ENCODE assay signal across 8 cellular contexts in the genomic region with DNA sequence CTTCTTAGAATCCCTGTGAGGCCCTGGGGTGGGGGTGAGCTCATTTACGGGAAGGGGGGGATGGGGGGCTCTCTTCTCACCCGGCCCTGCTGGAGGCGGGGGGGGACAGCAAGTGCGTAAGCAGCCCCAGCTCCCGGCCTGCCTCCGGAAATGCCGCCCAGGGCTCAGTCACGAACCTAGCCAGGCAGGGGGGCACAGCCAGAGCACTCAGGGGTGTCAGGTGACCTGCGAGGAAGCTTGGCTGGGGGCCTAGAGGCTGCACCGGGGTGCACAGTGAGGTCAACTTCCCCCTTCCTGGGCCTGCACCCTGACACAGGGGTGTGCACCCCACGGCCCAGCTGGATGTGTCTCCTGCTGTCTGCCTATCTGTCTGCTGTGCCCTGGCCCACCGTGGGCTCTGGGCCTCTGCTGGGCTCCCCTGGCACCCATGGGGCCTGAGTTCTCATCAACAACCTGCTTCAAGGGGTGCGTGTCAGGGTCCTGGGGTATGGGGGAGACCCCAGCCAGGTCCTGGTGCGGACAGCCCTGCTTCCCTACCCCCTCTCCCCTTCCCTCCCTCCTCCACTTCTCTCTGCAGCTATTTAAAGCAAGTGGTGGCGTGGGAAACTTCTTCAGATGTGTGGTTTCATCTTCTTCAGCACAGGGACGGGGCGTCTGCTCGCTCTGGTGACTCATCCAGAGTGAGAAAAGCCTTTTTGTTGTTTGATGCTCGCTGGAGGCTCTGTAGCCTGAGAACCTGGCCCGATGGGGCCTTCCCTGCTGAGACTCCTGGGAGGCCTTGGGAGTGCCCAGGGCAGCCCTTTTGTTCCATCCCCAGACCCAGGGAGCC.
DNase-seq lines count a peak whose midpoint lies in the region; ATAC-seq and TF ChIP-seq lines count a peak whose summit lies in the region.

No MANE protein-coding gene starts in this region.

- H3K36me3 ChIP-seq in CD4-positive, alpha-beta memory T cell (ENCODE audit: insufficient read depth, low read length) = no peaks in the 10 kb centered on the region
- H3K36me3 ChIP-seq in ascending aorta = no peaks in the 10 kb centered on the region

- no peaks in the 10 kb centered on the region for H3K27me3 Mint-ChIP-seq in CD4-positive, alpha-beta memory T cell
- no peaks in the 10 kb centered on the region for H3K27me3 Mint-ChIP-seq in T-helper 2 cell treated with Interferon-gamma antibody and Interleukin-4, amounts not matched to agents 5 μg/mL and 100 μg/mL, for 36 hours (ENCODE audit: low read depth)
- peaks cover 7 to 15% (median 7%) of the 10 kb centered on the region in 3 donors for H3K27me3 Mint-ChIP-seq in immature natural killer cell (ENCODE audit: low read depth in 3 of 3)

- TF ChIP-seq CTCF in ascending aorta (IDR thresholded peaks at IDR 0.05) = no peak

- ATAC-seq in GM19463 (IDR thresholded peaks at IDR 0.05; ENCODE audit: unreplicated experiment) (peak; percentile 70), HG03575 (IDR thresholded peaks at IDR 0.05; ENCODE audit: extremely low read depth, insufficient number of reproducible peaks, low FRiP score, unreplicated experiment) (peak; percentile 36)

- peak overlapping the region; percentile 95 to 99 (median 97) for H3K27ac Mint-ChIP-seq in CD4-positive, alpha-beta memory T cell
- peak overlapping the region; percentile 92 for H3K27ac Mint-ChIP-seq in T-helper 2 cell treated with Interferon-gamma antibody and Interleukin-4, amounts not matched to agents 5 μg/mL and 100 μg/mL, for 36 hours
- peak overlapping the region; percentile 95 to 100 (median 98) for H3K27ac Mint-ChIP-seq in immature natural killer cell

- DNase-seq in CD4-positive, alpha-beta memory T cell = peak; percentile 90 to 99 (median 94)
- DNase-seq in T-helper 2 cell treated with Interferon-gamma antibody and Interleukin-4, amounts not matched to agents 5 μg/mL and 100 μg/mL, for 36 hours (ENCODE audit: low spot score) = peak; percentile 92
- DNase-seq in ascending aorta (ENCODE audit: low spot score in 2 of 2) = peak; percentile 64 to 80
- peak; percentile 97 to 98 (median 97) for DNase-seq in immature natural killer cell
- DNase-seq in stimulated activated CD4-positive, alpha-beta T cell treated with anti-CD3 and anti-CD28 coated beads, Interleukin-15, amount 100 ng/mL, for 48 hours (ENCODE audit: low read depth in 2 of 2) = peak; percentile 88 to 91
- DNase-seq in COLO668 (lab: John Stamatoyannopoulos, UW; ENCODE audit: unreplicated experiment) = no peak

- H3K27me3 ChIP-seq in CD4-positive, alpha-beta memory T cell (ENCODE audit: insufficient read depth, low read length) = no peaks in the 10 kb centered on the region
- no peaks in the 10 kb centered on the region for H3K27me3 ChIP-seq in ascending aorta

- intact Hi-C loops in CD4-positive, alpha-beta memory T cell (cut with micrococcal nuclease) = loop anchor here (1.0 to 2.0 kb wide), 7 partner anchors 10 to 380 kb away; a partner anchor contains a TSS
- intact Hi-C loops in ascending aorta (cut with DNase I) = no loop called here

- POLR2A ChIA-PET in CD4-positive, alpha-beta memory T cell (lab: Charles Lee; ENCODE audit: partially characterized antibody) = interaction anchor here (0.9 to 9.0 kb wide), 28 partner anchors 9 to 542 kb away, joined by 3 to 172 read pairs (median 6); a partner anchor contains a TSS

- no peaks in the 10 kb centered on the region for H3K9me3 Mint-ChIP-seq in CD4-positive, alpha-beta memory T cell
- H3K9me3 Mint-ChIP-seq in T-helper 2 cell treated with Interferon-gamma antibody and Interleukin-4, amounts not matched to agents 5 μg/mL and 100 μg/mL, for 36 hours = no peaks in the 10 kb centered on the region
- no peaks in the 10 kb centered on the region for H3K9me3 Mint-ChIP-seq in immature natural killer cell

- CTCF ChIA-PET in CD4-positive, alpha-beta memory T cell (lab: Charles Lee; ENCODE audit: partially characterized antibody) = interaction anchor here (0.7 to 3.0 kb wide), 15 partner anchors 13 to 175 kb away, joined by 3 to 58 read pairs (median 6); a partner anchor contains a TSS

- peaks cover 74% of the 10 kb centered on the region for H3K4me1 ChIP-seq in CD4-positive, alpha-beta memory T cell (ENCODE audit: insufficient read depth, low read length)
- H3K4me1 ChIP-seq in ascending aorta = no peaks in the 10 kb centered on the region

- H3K4me1 Mint-ChIP-seq in CD4-positive, alpha-beta memory T cell = peaks cover 27 to 76% (median 49%) of the 10 kb centered on the region in 4 donors
- H3K4me1 Mint-ChIP-seq in T-helper 2 cell treated with Interferon-gamma antibody and Interleukin-4, amounts not matched to agents 5 μg/mL and 100 μg/mL, for 36 hours (ENCODE audit: low read depth) = peaks cover 79% of the 10 kb centered on the region
- H3K4me1 Mint-ChIP-seq in immature natural killer cell = peaks cover 74 to 85% of the 10 kb centered on the region in 2 donors

- H3K27ac ChIP-seq in CD4-positive, alpha-beta memory T cell (ENCODE audit: low read depth, low read length) = peak overlapping the region; percentile 99
- H3K27ac ChIP-seq in ascending aorta = peak overlapping the region in 1 of 2 donors; percentile 32

- H3K9me3 ChIP-seq in CD4-positive, alpha-beta memory T cell (ENCODE audit: control insufficient read depth in 1 of 2, low read length in 2 of 2) = no peaks in the 10 kb centered on the region
- no peaks in the 10 kb centered on the region for H3K9me3 ChIP-seq in ascending aorta

- no peaks in the 10 kb centered on the region for H3K36me3 Mint-ChIP-seq in CD4-positive, alpha-beta memory T cell
- no peaks in the 10 kb centered on the region for H3K36me3 Mint-ChIP-seq in T-helper 2 cell treated with Interferon-gamma antibody and Interleukin-4, amounts not matched to agents 5 μg/mL and 100 μg/mL, for 36 hours (ENCODE audit: low read depth)
- no peaks in the 10 kb centered on the region for H3K36me3 Mint-ChIP-seq in immature natural killer cell

- peak overlapping the region; percentile 35 to 89 (median 70) for H3K4me3 Mint-ChIP-seq in CD4-positive, alpha-beta memory T cell
- H3K4me3 Mint-ChIP-seq in T-helper 2 cell treated with Interferon-gamma antibody and Interleukin-4, amounts not matched to agents 5 μg/mL and 100 μg/mL, for 36 hours = peak overlapping the region; percentile 83
- peak overlapping the region; percentile 69 to 84 (median 78) for H3K4me3 Mint-ChIP-seq in immature natural killer cell

- peak overlapping the region; percentile 14 to 20 for H3K4me3 ChIP-seq in CD4-positive, alpha-beta memory T cell (ENCODE audit: low read length in 2 of 2)
- no peak overlapping the region for H3K4me3 ChIP-seq in ascending aorta

Comparison
In these comparisons a context has a peak if more than half of its experiments do, and no peak if none do; other contexts are left out.
1. H3K4me3 ChIP-seq: peak in CD4-positive, alpha-beta memory T cell (2 of 2); none in ascending aorta (0 of 2).
2. Peak in every context shown above with its lines, with median percentiles within 50 percentile points of each other: H3K27ac Mint-ChIP-seq and H3K4me3 Mint-ChIP-seq.